In the genomic region with DNA sequence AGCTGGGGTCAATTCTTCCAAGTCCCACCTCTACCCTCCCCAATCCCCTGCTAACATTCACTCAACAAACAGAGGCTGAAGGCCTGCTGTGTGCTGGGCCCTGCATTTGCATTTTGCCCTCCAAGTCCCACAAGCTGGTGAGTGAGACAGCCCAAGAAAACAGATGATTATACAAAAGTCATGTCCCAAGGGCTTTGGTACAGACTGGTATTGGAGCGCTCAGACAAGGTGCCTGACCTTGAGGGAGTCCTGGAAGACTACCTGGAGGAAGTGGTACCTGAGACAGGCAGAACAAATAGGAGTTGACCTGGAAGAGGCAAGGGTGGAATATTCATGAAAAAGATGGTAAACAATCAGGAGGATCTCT, we compare ENCODE assay signal across 19 cellular contexts. TPM values are rescaled to one million over a fixed set of nuclear protein-coding genes. Genes with fewer than 3 reads are reported as not detected.
DNase-seq lines count a peak whose midpoint lies in the region; ATAC-seq, FAIRE-seq and TF ChIP-seq lines count a peak whose summit lies in the region.
"Had no signal": no experiment of that assay in that cellular context is flagged by ENCODE, and none has a peak within 500 bp of the region (broad histone marks: within the 10 kb centered on the region; RNA-seq: fewer than 3 reads in every experiment).

No MANE protein-coding gene starts in this region.

- TF ChIP-seq EP300 in HepG2 (IDR thresholded peaks at IDR 0.05; ENCODE audit: low read depth in 2 of 2, low read length in 2 of 2), result no peak
- TF ChIP-seq EP300 in HepG2 (CRISPR knock-in tag; IDR thresholded peaks at IDR 0.05; ENCODE audit: borderline replicate concordance), result no peak

- H3K27me3 ChIP-seq in HepG2 (ENCODE audit: control insufficient read depth in 1 of 2, insufficient read depth in 2 of 2, low read length in 2 of 2), result peaks cover 0 to 31% of the 10 kb centered on the region in 2 experiments; a peak in 3 of 5 replicates
- H3K27me3 ChIP-seq in right lobe of liver, result no peaks in the 10 kb centered on the region
- peaks cover 15% of the 10 kb centered on the region for H3K27me3 ChIP-seq in iPS-18a (ENCODE audit: control insufficient read depth, insufficient read depth, low read length)
- H3K27me3 ChIP-seq in prostate gland (replicated peaks; ENCODE audit: insufficient read depth), result no peaks in the 10 kb centered on the region

- TF ChIP-seq CTCF in HepG2 (CRISPR knock-in tag; IDR thresholded peaks at IDR 0.05), result no peak
- TF ChIP-seq CTCF in right lobe of liver (IDR thresholded peaks at IDR 0.05), result no peak
- no peak for TF ChIP-seq CTCF in prostate gland (IDR thresholded peaks at IDR 0.05)

- H3K4me1 ChIP-seq in HepG2 (ENCODE audit: insufficient read depth, low read length), result peaks cover 24% of the 10 kb centered on the region
- no peaks in the 10 kb centered on the region for H3K4me1 ChIP-seq in right lobe of liver
- peaks cover 13% of the 10 kb centered on the region for H3K4me1 ChIP-seq in iPS-18a (ENCODE audit: control insufficient read depth, low read depth, low read length)
- H3K4me1 ChIP-seq in prostate gland (replicated peaks), result no peaks in the 10 kb centered on the region

- no peaks in the 10 kb centered on the region for H3K79me2 ChIP-seq in HepG2 (ENCODE audit: insufficient read depth, low read length)

- intact Hi-C loops in HepG2 (cut with micrococcal nuclease; ENCODE audit: unreplicated experiment) (no loop called here), right lobe of liver (cut with DNase I) (no loop called here), prostate gland (cut with DNase I) (no loop called here)

- CTCF ChIA-PET in HepG2 (lab: Yijun Ruan, JAX; ENCODE audit: low intra/inter-chr PET ratio, low total read pairs), result no interaction called here

- H3K9me3 ChIP-seq in HepG2 (ENCODE audit: low read length), result no peaks in the 10 kb centered on the region
- no peaks in the 10 kb centered on the region for H3K9me3 ChIP-seq in right lobe of liver
- no peaks in the 10 kb centered on the region for H3K9me3 ChIP-seq in iPS-18a (ENCODE audit: control insufficient read depth, low read depth, low read length)
- H3K9me3 ChIP-seq in prostate gland, result no peaks in the 10 kb centered on the region
- H3K9me3 ChIP-seq: Caco-2 had no signal

- DNase-seq in HepG2 (ENCODE audit: low spot score) (no peak), right lobe of liver (no peak), prostate gland (ENCODE audit: low spot score) (no peak), occipital lobe (lab: John Stamatoyannopoulos, UW) (no peak), NCI-H526 treated with DMSO at 0.1 percent for 48 hours (lab: John Stamatoyannopoulos, UW) (no peak)
- DNase-seq: ACHN; activated B cell treated with CpG ODN at 0.5 μM for 24 hours; activated naive CD8-positive, alpha-beta T cell treated with anti-CD3 and anti-CD28 coated beads, Interleukin-2, amount 50 U/mL, for 24 hours; Karpas-422; NCI-H1694; PC-3; stimulated activated CD4-positive, alpha-beta T cell treated with anti-CD3 and anti-CD28 coated beads, Interleukin-4, amount 100 ng/mL, for 24 hours had no signal

- no peak for TF ChIP-seq RAD21 in HepG2 (CRISPR knock-in tag; IDR thresholded peaks at IDR 0.05)

- H3K9ac ChIP-seq in HepG2 (ENCODE audit: insufficient read depth, low read depth, low read length) (peak overlapping the region; percentile 73; the same call in 1 of the 2 replicates), iPS-18a (ENCODE audit: low read length) (no peak overlapping the region)

- no peaks in the 10 kb centered on the region for H3K36me3 ChIP-seq in HepG2 (replicated peaks in 1 of 2; ENCODE audit: control insufficient read depth in 1 of 2, insufficient read depth in 2 of 2, low read length in 2 of 2)
- no peaks in the 10 kb centered on the region for H3K36me3 ChIP-seq in right lobe of liver
- no peaks in the 10 kb centered on the region for H3K36me3 ChIP-seq in iPS-18a (ENCODE audit: control insufficient read depth, low read depth, low read length)
- no peaks in the 10 kb centered on the region for H3K36me3 ChIP-seq in prostate gland

- H3K4me2 ChIP-seq in HepG2 (ENCODE audit: low read depth, low read length), result peak overlapping the region; percentile 97

- no peak for ATAC-seq in HepG2
- ATAC-seq in right lobe of liver, result no peak
- ATAC-seq in HG02885 (IDR thresholded peaks at IDR 0.05; ENCODE audit: poor library complexity, unreplicated experiment), result no peak
- ATAC-seq in HG03108 (IDR thresholded peaks at IDR 0.05; ENCODE audit: unreplicated experiment), result no peak
- ATAC-seq: activated naive CD8-positive, alpha-beta T cell treated with anti-CD3 and anti-CD28 coated beads, Interleukin-2, amount 50 U/mL, for 24 hours; PC-3; stimulated activated effector memory CD8-positive, alpha-beta T cell treated with anti-CD3 and anti-CD28 coated beads, Interleukin-12 subunit alpha, Interleukin-12 subunit beta, amount 100 ng/mL, for 72 hours had no signal

- peak overlapping the region; percentile 49 for H2AFZ ChIP-seq in HepG2 (ENCODE audit: low read length)

- H4K20me1 ChIP-seq in HepG2 (ENCODE audit: insufficient read depth, low read length), result no peaks in the 10 kb centered on the region

- H3K27ac ChIP-seq in HepG2 (ENCODE audit: extremely low read length, insufficient read depth, low read length), result no peak overlapping the region
- H3K27ac ChIP-seq in right lobe of liver, result no peak overlapping the region
- H3K27ac ChIP-seq in iPS-18a (ENCODE audit: low read length), result no peak overlapping the region
- peak overlapping the region; percentile 56 to 74 for H3K27ac ChIP-seq in prostate gland

- WGBS in HepG2 (ENCODE audit: low lambda C conversion rate), result 65% methylated on average over 1 of the region's 1 CpG
- WGBS in right lobe of liver (ENCODE audit: insufficient coverage, low coverage, low lambda C conversion rate, missing lambda C conversion rate), result no CpG with 5 or more reads among the region's 1 CpG
- whole genome bisulfite sequencing in prostate gland, result 76% methylated on average over 1 of the region's 1 CpG

- no peak for TF ChIP-seq POLR2A in HepG2 (IDR thresholded peaks at IDR 0.05; ENCODE audit: insufficient read depth in 1 of 2, low read depth in 2 of 2, low read length in 2 of 2)
- no peak for TF ChIP-seq POLR2A in right lobe of liver (IDR thresholded peaks at IDR 0.05)
- no peak for TF ChIP-seq POLR2A in prostate gland (IDR thresholded peaks at IDR 0.05)

- peak overlapping the region in 2 of 3 experiments; percentile 60 to 68; a peak in 4 of 6 replicates for H3K4me3 ChIP-seq in HepG2 (replicated peaks in 1 of 3; ENCODE audit: insufficient read depth in 1 of 3, low read depth in 2 of 3, low read length in 3 of 3)
- H3K4me3 ChIP-seq in right lobe of liver, result no peak overlapping the region
- H3K4me3 ChIP-seq in iPS-18a (ENCODE audit: low read length), result peak overlapping the region; percentile 11
- peak overlapping the region in 1 of 2 donors; percentile 2 for H3K4me3 ChIP-seq in prostate gland

- BruUV-seq in HepG2 (replicated peaks; lab: Mats Ljungman, UMichigan), result no TSS peak

- in situ Hi-C loops in HepG2 (cut with HindIII; ENCODE audit: extremely low pct_ligation_motif_present, low pct_unique_long_range_greater_than_20kb), result no loop called here

- no peak for FAIRE-seq in HepG2 (lab: Jason Lieb, UNC)
- FAIRE-seq: GM18507, GM19239 had no signal

- POLR2A ChIA-PET in HepG2 (lab: Yijun Ruan, JAX), result interaction anchor here (1.3 to 1.4 kb wide), 4 partner anchors 10 to 68 kb away, joined by 6 to 18 read pairs (median 7); partner anchors contain the start of genes ELF3, RNPEP and TIMM17A

RNA-seq across cellular contexts. Expression of gene LMOD1, which starts 4.2 kb away (rescaled TPM):
- total RNA-seq in HepG2 (2016; rRNA removed; fragmentation: Illumina TruSeq; extraction: Trizol) (not detected in 2 replicates), right lobe of liver (1 to 10 TPM; 1.1 to 3.5 (median 2.1) TPM), prostate gland (100 to 1,000 TPM; 112 to 190 TPM), occipital lobe (0.47 TPM)
- total RNA-seq in HepG2 (2016; cell fraction: cytosol; rRNA removed; fragmentation: Illumina TruSeq; extraction: Trizol; ENCODE audit: low read depth), result not detected in 2 replicates
- total RNA-seq in HepG2 (2016; cell fraction: insoluble cytoplasmic fraction; rRNA removed; fragmentation: Illumina TruSeq; extraction: Trizol), result not detected in 2 replicates
- total RNA-seq in HepG2 (2016; cell fraction: membrane; rRNA removed; fragmentation: Illumina TruSeq; extraction: Trizol), result not detected in 2 replicates
- not detected in 2 replicates for total RNA-seq in HepG2 (2016; cell fraction: nucleus; rRNA removed; fragmentation: Illumina TruSeq; extraction: Trizol)
- polyA plus RNA-seq in HepG2 (2011; rRNA removed), result not detected in 2 replicates
- polyA plus RNA-seq in HepG2 (2011; cell fraction: cytosol; rRNA removed), result 0.01 TPM in 1 of 2 replicates, not detected in the other
- not detected in 2 replicates for polyA plus RNA-seq in HepG2 (2011; cell fraction: nucleus; rRNA removed)
- not detected in 2 replicates for polyA plus RNA-seq in HepG2 (2012)
- not detected in 2 replicates for polyA plus RNA-seq in HepG2 (2016; cell fraction: cytosol; fragmentation: Illumina TruSeq; extraction: Trizol; ENCODE audit: low read depth)
- polyA plus RNA-seq in HepG2 (2016; cell fraction: insoluble cytoplasmic fraction; fragmentation: Illumina TruSeq; extraction: Trizol; ENCODE audit: low read depth), result not detected in 2 replicates
- polyA plus RNA-seq in HepG2 (2016; cell fraction: membrane; fragmentation: Illumina TruSeq; extraction: Trizol; ENCODE audit: low read depth), result not detected in 2 replicates
- polyA plus RNA-seq in HepG2 (2016; cell fraction: nucleus; fragmentation: Illumina TruSeq; extraction: Trizol; ENCODE audit: insufficient read depth, low read depth), result not detected in 2 replicates
- polyA minus RNA-seq in HepG2 (2011; rRNA and poly(A)+ RNA removed; ENCODE audit: low replicate concordance), result 0.07 TPM in 1 of 2 replicates, not detected in the other
- polyA minus RNA-seq in HepG2 (2011; cell fraction: cytosol; rRNA and poly(A)+ RNA removed), result not detected in 2 replicates
- not detected in 2 replicates for polyA minus RNA-seq in HepG2 (2011; cell fraction: nucleus; rRNA and poly(A)+ RNA removed)
- total RNA-seq: activated B cell treated with CpG ODN at 0.5 μM for 24 hours had no signal

RNA-seq across cellular contexts. Expression of gene TIMM17A, which starts 13.2 kb away (rescaled TPM):
- total RNA-seq in HepG2 (2016; rRNA removed; fragmentation: Illumina TruSeq; extraction: Trizol) (97.8 and 115 TPM in 2 replicates), right lobe of liver (10 to 100 TPM; 26.5 to 44.1 (median 38.1) TPM), prostate gland (10 to 100 TPM; 22.0 to 29.3 TPM), occipital lobe (54.0 TPM)
- 11.9 and 13.6 TPM in 2 replicates for total RNA-seq in HepG2 (2016; cell fraction: cytosol; rRNA removed; fragmentation: Illumina TruSeq; extraction: Trizol; ENCODE audit: low read depth)
- 101 and 122 TPM in 2 replicates for total RNA-seq in HepG2 (2016; cell fraction: insoluble cytoplasmic fraction; rRNA removed; fragmentation: Illumina TruSeq; extraction: Trizol)
- total RNA-seq in HepG2 (2016; cell fraction: membrane; rRNA removed; fragmentation: Illumina TruSeq; extraction: Trizol), result 28.7 and 32.9 TPM in 2 replicates
- 60.9 and 62.3 TPM in 2 replicates for total RNA-seq in HepG2 (2016; cell fraction: nucleus; rRNA removed; fragmentation: Illumina TruSeq; extraction: Trizol)
- 41.2 and 50.8 TPM in 2 replicates for polyA plus RNA-seq in HepG2 (2011; rRNA removed)
- polyA plus RNA-seq in HepG2 (2011; cell fraction: cytosol; rRNA removed), result 21.0 and 31.9 TPM in 2 replicates
- polyA plus RNA-seq in HepG2 (2011; cell fraction: nucleus; rRNA removed), result 13.4 and 17.3 TPM in 2 replicates
- polyA plus RNA-seq in HepG2 (2012), result 33.7 and 42.3 TPM in 2 replicates
- 10.8 and 12.4 TPM in 2 replicates for polyA plus RNA-seq in HepG2 (2016; cell fraction: cytosol; fragmentation: Illumina TruSeq; extraction: Trizol; ENCODE audit: low read depth)
- 102 and 120 TPM in 2 replicates for polyA plus RNA-seq in HepG2 (2016; cell fraction: insoluble cytoplasmic fraction; fragmentation: Illumina TruSeq; extraction: Trizol; ENCODE audit: low read depth)
- 20.6 and 23.3 TPM in 2 replicates for polyA plus RNA-seq in HepG2 (2016; cell fraction: membrane; fragmentation: Illumina TruSeq; extraction: Trizol; ENCODE audit: low read depth)
- polyA plus RNA-seq in HepG2 (2016; cell fraction: nucleus; fragmentation: Illumina TruSeq; extraction: Trizol; ENCODE audit: insufficient read depth, low read depth), result 92.4 and 105 TPM in 2 replicates
- 20.7 and 68.8 TPM in 2 replicates for polyA minus RNA-seq in HepG2 (2011; rRNA and poly(A)+ RNA removed; ENCODE audit: low replicate concordance)
- 12.0 and 12.4 TPM in 2 replicates for polyA minus RNA-seq in HepG2 (2011; cell fraction: cytosol; rRNA and poly(A)+ RNA removed)
- 29.9 and 30.0 TPM in 2 replicates for polyA minus RNA-seq in HepG2 (2011; cell fraction: nucleus; rRNA and poly(A)+ RNA removed)

RNA-seq across cellular contexts. Expression of gene RNPEP, which starts 40.3 kb away (rescaled TPM):
- total RNA-seq in HepG2 (2016; rRNA removed; fragmentation: Illumina TruSeq; extraction: Trizol), result 38.4 and 39.5 TPM in 2 replicates
- 7.3 and 9.5 TPM in 2 replicates for total RNA-seq in HepG2 (2016; cell fraction: cytosol; rRNA removed; fragmentation: Illumina TruSeq; extraction: Trizol; ENCODE audit: low read depth)
- total RNA-seq in HepG2 (2016; cell fraction: insoluble cytoplasmic fraction; rRNA removed; fragmentation: Illumina TruSeq; extraction: Trizol), result 34.4 and 39.3 TPM in 2 replicates
- 12.6 and 12.8 TPM in 2 replicates for total RNA-seq in HepG2 (2016; cell fraction: membrane; rRNA removed; fragmentation: Illumina TruSeq; extraction: Trizol)
- 21.9 and 25.1 TPM in 2 replicates for total RNA-seq in HepG2 (2016; cell fraction: nucleus; rRNA removed; fragmentation: Illumina TruSeq; extraction: Trizol)
- 18.1 and 20.6 TPM in 2 replicates for polyA plus RNA-seq in HepG2 (2011; rRNA removed)
- polyA plus RNA-seq in HepG2 (2011; cell fraction: cytosol; rRNA removed), result 12.3 and 14.6 TPM in 2 replicates
- polyA plus RNA-seq in HepG2 (2011; cell fraction: nucleus; rRNA removed), result 20.7 and 21.2 TPM in 2 replicates
- polyA plus RNA-seq in HepG2 (2012), result 24.3 and 34.0 TPM in 2 replicates
- polyA plus RNA-seq in HepG2 (2016; cell fraction: cytosol; fragmentation: Illumina TruSeq; extraction: Trizol; ENCODE audit: low read depth), result 4.3 and 5.1 TPM in 2 replicates
- polyA plus RNA-seq in HepG2 (2016; cell fraction: insoluble cytoplasmic fraction; fragmentation: Illumina TruSeq; extraction: Trizol; ENCODE audit: low read depth), result 42.3 and 55.4 TPM in 2 replicates
- 9.4 and 10.7 TPM in 2 replicates for polyA plus RNA-seq in HepG2 (2016; cell fraction: membrane; fragmentation: Illumina TruSeq; extraction: Trizol; ENCODE audit: low read depth)
- polyA plus RNA-seq in HepG2 (2016; cell fraction: nucleus; fragmentation: Illumina TruSeq; extraction: Trizol; ENCODE audit: insufficient read depth, low read depth), result 56.7 and 59.2 TPM in 2 replicates
- polyA minus RNA-seq in HepG2 (2011; rRNA and poly(A)+ RNA removed; ENCODE audit: low replicate concordance), result 36.5 and 72.3 TPM in 2 replicates
- 10.2 and 16.1 TPM in 2 replicates for polyA minus RNA-seq in HepG2 (2011; cell fraction: cytosol; rRNA and poly(A)+ RNA removed)
- 9.2 and 9.7 TPM in 2 replicates for polyA minus RNA-seq in HepG2 (2011; cell fraction: nucleus; rRNA and poly(A)+ RNA removed)
- total RNA-seq in right lobe of liver, result 10 to 100 TPM; 28.9 to 51.5 (median 41.3) TPM
- 100 to 1,000 TPM in 1 of 2 donors, 10 to 100 TPM in 1; 70.4 to 104 TPM for total RNA-seq in prostate gland
- total RNA-seq in occipital lobe, result 18.9 TPM

RNA-seq across cellular contexts. Expression of gene SHISA4, which starts 53.4 kb away (rescaled TPM):
- total RNA-seq in HepG2 (2016; rRNA removed; fragmentation: Illumina TruSeq; extraction: Trizol) (0.24 and 0.51 TPM in 2 replicates), right lobe of liver (1 to 10 TPM; 2.5 to 8.1 (median 4.8) TPM), prostate gland (10 to 100 TPM; 24.5 to 61.9 TPM), occipital lobe (16.1 TPM)
- 0.97 and 1.8 TPM in 2 replicates for total RNA-seq in HepG2 (2016; cell fraction: cytosol; rRNA removed; fragmentation: Illumina TruSeq; extraction: Trizol; ENCODE audit: low read depth)
- total RNA-seq in HepG2 (2016; cell fraction: insoluble cytoplasmic fraction; rRNA removed; fragmentation: Illumina TruSeq; extraction: Trizol), result 0.21 and 0.45 TPM in 2 replicates
- 0.86 and 1.4 TPM in 2 replicates for total RNA-seq in HepG2 (2016; cell fraction: membrane; rRNA removed; fragmentation: Illumina TruSeq; extraction: Trizol)
- total RNA-seq in HepG2 (2016; cell fraction: nucleus; rRNA removed; fragmentation: Illumina TruSeq; extraction: Trizol), result 0.44 and 0.47 TPM in 2 replicates
- polyA plus RNA-seq in HepG2 (2011; rRNA removed), result 1.0 and 1.1 TPM in 2 replicates
- 0.59 and 1.4 TPM in 2 replicates for polyA plus RNA-seq in HepG2 (2011; cell fraction: cytosol; rRNA removed)
- polyA plus RNA-seq in HepG2 (2011; cell fraction: nucleus; rRNA removed), result 0.83 and 1.5 TPM in 2 replicates
- polyA plus RNA-seq in HepG2 (2012), result 0.17 TPM in 1 of 2 replicates, not detected in the other
- polyA plus RNA-seq in HepG2 (2016; cell fraction: cytosol; fragmentation: Illumina TruSeq; extraction: Trizol; ENCODE audit: low read depth), result 2.6 and 3.1 TPM in 2 replicates
- 0.36 and 0.81 TPM in 2 replicates for polyA plus RNA-seq in HepG2 (2016; cell fraction: insoluble cytoplasmic fraction; fragmentation: Illumina TruSeq; extraction: Trizol; ENCODE audit: low read depth)
- 2.1 and 2.2 TPM in 2 replicates for polyA plus RNA-seq in HepG2 (2016; cell fraction: membrane; fragmentation: Illumina TruSeq; extraction: Trizol; ENCODE audit: low read depth)
- polyA plus RNA-seq in HepG2 (2016; cell fraction: nucleus; fragmentation: Illumina TruSeq; extraction: Trizol; ENCODE audit: insufficient read depth, low read depth), result 0.72 and 1.3 TPM in 2 replicates
- polyA minus RNA-seq in HepG2 (2011; rRNA and poly(A)+ RNA removed; ENCODE audit: low replicate concordance), result 1.0 and 5.4 TPM in 2 replicates
- polyA minus RNA-seq in HepG2 (2011; cell fraction: cytosol; rRNA and poly(A)+ RNA removed), result not detected in 2 replicates
- not detected in 2 replicates for polyA minus RNA-seq in HepG2 (2011; cell fraction: nucleus; rRNA and poly(A)+ RNA removed)

Comparison
In these comparisons a context has a peak if more than half of its experiments do, and no peak if none do; other contexts are left out.
1. H3K4me3 ChIP-seq: peak in HepG2 (2 of 3) and iPS-18a (single experiment); none in right lobe of liver (0 of 3).
2. H3K27ac ChIP-seq: peak in prostate gland (2 of 2); none in HepG2 (single experiment), right lobe of liver (0 of 3) and iPS-18a (single experiment).
3. RNA of gene LMOD1, which starts 4.2 kb away (total RNA-seq): 112 to 190 TPM in prostate gland; 1.1 to 3.5 TPM in right lobe of liver, 0.47 TPM in occipital lobe (single experiment) and not detected in HepG2; every median in the first group is over 10 times any median in the second.